Comparison of ENCODE assay signal across 8 cellular contexts in the genomic region with DNA sequence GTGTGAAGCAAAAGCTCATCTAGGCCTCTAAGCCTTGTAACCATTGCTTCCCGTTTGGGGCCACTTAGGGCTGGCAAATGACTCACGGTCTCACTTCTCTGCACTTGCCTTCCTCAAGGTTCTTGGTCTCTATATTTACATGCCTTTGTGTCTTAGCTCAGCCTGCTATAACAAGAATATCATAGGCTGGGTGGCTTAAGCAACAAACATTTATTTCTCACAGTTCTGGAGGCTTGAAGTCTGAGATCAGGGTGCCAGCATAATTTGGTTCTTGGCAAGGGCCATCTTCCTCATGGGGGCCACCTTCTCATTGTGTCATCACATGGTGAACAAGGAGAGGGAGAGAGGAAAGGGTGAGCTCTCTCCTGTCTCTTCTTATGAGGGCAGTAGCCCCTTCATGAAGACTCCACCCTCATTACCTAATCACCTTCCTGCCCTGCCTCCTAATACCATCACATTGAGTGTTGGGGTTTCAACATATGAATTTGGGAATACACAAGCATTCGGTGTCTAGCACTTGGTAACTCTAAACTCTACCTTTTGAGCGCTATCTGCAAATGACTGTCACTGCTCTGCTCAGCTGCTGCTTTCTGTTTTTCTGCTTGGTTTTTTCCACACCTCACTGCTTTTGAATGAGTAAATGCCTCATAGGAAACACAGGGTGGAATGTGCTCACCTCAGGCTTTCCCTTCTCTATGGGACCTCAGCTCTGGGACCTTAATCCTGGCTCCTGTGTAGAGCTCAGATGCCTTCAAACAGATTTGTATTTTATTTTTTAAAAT. TPM values are rescaled to one million over a fixed set of nuclear protein-coding genes. Genes with fewer than 3 reads are reported as not detected.
DNase-seq lines count a peak whose midpoint lies in the region; TF ChIP-seq lines count a peak whose summit lies in the region.

No MANE protein-coding gene starts in this region.

- H3K27ac ChIP-seq in OCI-LY7 (ENCODE audit: low read depth, low read length, poor library complexity, severe bottlenecking) = no peak overlapping the region

- H3K79me2 ChIP-seq in OCI-LY7 (ENCODE audit: insufficient read depth, low read depth, low read length) = no peaks in the 10 kb centered on the region

- no peak overlapping the region for H3K4me2 ChIP-seq in OCI-LY7 (ENCODE audit: low read length)

- H3K9me2 ChIP-seq in OCI-LY7 (ENCODE audit: insufficient read depth, low read length) = no peaks in the 10 kb centered on the region

- no peak for TF ChIP-seq RAD21 in Ishikawa (IDR thresholded peaks at IDR 0.05; ENCODE audit: low read depth)

- POLR2A ChIA-PET in OCI-LY7 (lab: Charles Lee) = no interaction called here
- POLR2A ChIA-PET in activated CD4-positive, alpha-beta T cell treated with anti-CD3 and anti-CD28 coated beads, Interleukin-2, amount 10 ng/mL, durations not matched to agents 7 days and 5 days (lab: Charles Lee) = no interaction called here

- TF ChIP-seq CTCF in choroid plexus epithelial cell (conservative IDR thresholded peaks at IDR 0.05; ENCODE audit: low read depth, low read length) = no peak
- no peak for TF ChIP-seq CTCF in OCI-LY7 (conservative IDR thresholded peaks at IDR 0.05; ENCODE audit: low read length)

- no peaks in the 10 kb centered on the region for H3K36me3 ChIP-seq in OCI-LY7 (ENCODE audit: insufficient read depth, low read length)

- peak in 2 of 3 donors; percentile 14 to 25 for DNase-seq in stimulated activated CD4-positive, alpha-beta T cell treated with anti-CD3 and anti-CD28 coated beads, Interleukin-12 subunit alpha, Interleukin-12 subunit beta, amount 100 ng/mL, for 48 hours (ENCODE audit: low read depth in 2 of 3, low spot score in 1 of 3)
- no peak for DNase-seq in stimulated activated CD4-positive, alpha-beta T cell treated with anti-CD3 and anti-CD28 coated beads, Interleukin-4, amount 100 ng/mL, for 1 hour
- peak; percentile 82 for DNase-seq in choroid plexus epithelial cell (ENCODE audit: low read depth)
- peak; percentile 11 to 16 for DNase-seq in stimulated activated CD4-positive, alpha-beta T cell treated with anti-CD3 and anti-CD28 coated beads, Interleukin-4, amount 100 ng/mL, for 48 hours (ENCODE audit: low read depth in 2 of 2)
- no peak for DNase-seq in activated CD8-positive, alpha-beta memory T cell treated with anti-CD3 and anti-CD28 coated beads for 24 hours
- no peak for DNase-seq in OCI-LY7 (ENCODE audit: low spot score)
- DNase-seq in activated CD4-positive, alpha-beta T cell treated with anti-CD3 and anti-CD28 coated beads, Interleukin-2, amount 10 ng/mL, durations not matched to agents 7 days and 5 days = no peak

- H3K36me3 Mint-ChIP-seq in activated CD4-positive, alpha-beta T cell treated with anti-CD3 and anti-CD28 coated beads, Interleukin-2, amount 10 ng/mL, durations not matched to agents 7 days and 5 days (ENCODE audit: low read depth) = no peaks in the 10 kb centered on the region

- H2AFZ ChIP-seq in OCI-LY7 (ENCODE audit: low read length) = no peak overlapping the region

- H3K9me3 ChIP-seq in OCI-LY7 (ENCODE audit: low read length) = no peaks in the 10 kb centered on the region

- CTCF ChIA-PET in OCI-LY7 (lab: Charles Lee; ENCODE audit: unreplicated experiment) = no interaction called here
- CTCF ChIA-PET in activated CD4-positive, alpha-beta T cell treated with anti-CD3 and anti-CD28 coated beads, Interleukin-2, amount 10 ng/mL, durations not matched to agents 7 days and 5 days (lab: Charles Lee) = interaction anchor here (0.6 to 1.1 kb wide), 3 partner anchors 27 to 834 kb away, joined by 3 read pairs; partner anchors contain the start of gene CCDC83

- no peak for TF ChIP-seq EP300 in Ishikawa (IDR thresholded peaks at IDR 0.05; ENCODE audit: borderline replicate concordance)

- H4K20me1 ChIP-seq in OCI-LY7 (ENCODE audit: insufficient read depth, low read length) = no peaks in the 10 kb centered on the region

- H3K4me3 ChIP-seq in choroid plexus epithelial cell (ENCODE audit: low read depth, low read length) (no peak overlapping the region), OCI-LY7 (ENCODE audit: low read depth, low read length, poor library complexity, severe bottlenecking) (no peak overlapping the region)

- peaks cover 2% of the 10 kb centered on the region for H3K27me3 Mint-ChIP-seq in activated CD4-positive, alpha-beta T cell treated with anti-CD3 and anti-CD28 coated beads, Interleukin-2, amount 10 ng/mL, durations not matched to agents 7 days and 5 days

- H3K4me1 Mint-ChIP-seq in activated CD4-positive, alpha-beta T cell treated with anti-CD3 and anti-CD28 coated beads, Interleukin-2, amount 10 ng/mL, durations not matched to agents 7 days and 5 days = peaks cover 8% of the 10 kb centered on the region

- intact Hi-C loops in OCI-LY7 (cut with micrococcal nuclease; ENCODE audit: unreplicated experiment) = no loop called here

- H3K4me1 ChIP-seq in OCI-LY7 (ENCODE audit: insufficient read depth, low read length, poor library complexity, severe bottlenecking) = no peaks in the 10 kb centered on the region

- BruUV-seq in OCI-LY7 (replicated peaks; lab: Mats Ljungman, UMichigan) = no TSS peak

- no peak overlapping the region for H3K27ac Mint-ChIP-seq in activated CD4-positive, alpha-beta T cell treated with anti-CD3 and anti-CD28 coated beads, Interleukin-2, amount 10 ng/mL, durations not matched to agents 7 days and 5 days

- H3K4me3 Mint-ChIP-seq in activated CD4-positive, alpha-beta T cell treated with anti-CD3 and anti-CD28 coated beads, Interleukin-2, amount 10 ng/mL, durations not matched to agents 7 days and 5 days = no peak overlapping the region

- H3K9me3 Mint-ChIP-seq in activated CD4-positive, alpha-beta T cell treated with anti-CD3 and anti-CD28 coated beads, Interleukin-2, amount 10 ng/mL, durations not matched to agents 7 days and 5 days = peaks cover 2% of the 10 kb centered on the region

TF ChIP-seq in Ishikawa, 13 proteins besides CTCF, POLR2A, EP300 and RAD21:
- TF ChIP-seq TEAD4 (IDR thresholded peaks at IDR 0.05) = peak; percentile 37; the same call in 1 of the 2 replicates
- TF ChIP-seq EGR1 (IDR thresholded peaks at IDR 0.05) = no peak
TF ChIP-seq in Ishikawa: peak in this region for 1.

RNA-seq across cellular contexts. Expression of gene ME3, which starts 16.2 kb away (rescaled TPM):
- total RNA-seq in OCI-LY7 (2014; rRNA removed; shearing (Covaris generic)) = not detected in 2 replicates
- total RNA-seq in OCI-LY7 (2022) = not detected in 2 replicates
- 1 to 10 TPM; 1.5 to 2.9 TPM for total RNA-seq in activated CD4-positive, alpha-beta T cell treated with anti-CD3 and anti-CD28 coated beads, Interleukin-2, amount 10 ng/mL, durations not matched to agents 7 days and 5 days

Comparison
In these comparisons a context has a peak if more than half of its experiments do, and no peak if none do; other contexts are left out.
1. DNase-seq: peak in stimulated activated CD4-positive, alpha-beta T cell treated with anti-CD3 and anti-CD28 coated beads, Interleukin-12 subunit alpha, Interleukin-12 subunit beta, amount 100 ng/mL, for 48 hours (2 of 3), choroid plexus epithelial cell (single experiment) and stimulated activated CD4-positive, alpha-beta T cell treated with anti-CD3 and anti-CD28 coated beads, Interleukin-4, amount 100 ng/mL, for 48 hours (2 of 2); none in stimulated activated CD4-positive, alpha-beta T cell treated with anti-CD3 and anti-CD28 coated beads, Interleukin-4, amount 100 ng/mL, for 1 hour (single experiment), activated CD8-positive, alpha-beta memory T cell treated with anti-CD3 and anti-CD28 coated beads for 24 hours (single experiment), OCI-LY7 (single experiment) and activated CD4-positive, alpha-beta T cell treated with anti-CD3 and anti-CD28 coated beads, Interleukin-2, amount 10 ng/mL, durations not matched to agents 7 days and 5 days (single experiment).